In genomic region chr10:69572159-69573055, GRCh38 we compare ENCODE assay signal across 2 cellular contexts.
TF ChIP-seq lines count a peak whose summit lies in the region.

No MANE protein-coding gene starts in this region.

TF ChIP-seq in A549, 52 proteins besides CTCF, POLR2A, EP300 and RAD21:
- TF ChIP-seq USF2 (IDR thresholded peaks at IDR 0.05): no peak
- TF ChIP-seq CBX8 (IDR thresholded peaks at IDR 0.05): no peak
- no peak for TF ChIP-seq TFCP2L1 (CRISPR knock-in tag; IDR thresholded peaks at IDR 0.05)
- TF ChIP-seq POLR2AphosphoS2 (conservative IDR thresholded peaks at IDR 0.05; ENCODE audit: low read length): no peak
- no peak for TF ChIP-seq NR3C1 (IDR thresholded peaks at IDR 0.05)
- TF ChIP-seq KDM1A (IDR thresholded peaks at IDR 0.05; ENCODE audit: low read depth): no peak
- no peak for TF ChIP-seq EHF (CRISPR knock-in tag; IDR thresholded peaks at IDR 0.05)
- TF ChIP-seq ELK1 (IDR thresholded peaks at IDR 0.05; ENCODE audit: low read depth, low read length): no peak
- TF ChIP-seq HOXB5 (CRISPR knock-in tag; IDR thresholded peaks at IDR 0.05): no peak
- TF ChIP-seq HMGXB4 (CRISPR knock-in tag; IDR thresholded peaks at IDR 0.05; ENCODE audit: borderline replicate concordance): no peak
- TF ChIP-seq FOXS1 (CRISPR knock-in tag; IDR thresholded peaks at IDR 0.05): no peak
- TF ChIP-seq REST (IDR thresholded peaks at IDR 0.05): no peak
- no peak for TF ChIP-seq FOSB (CRISPR knock-in tag; IDR thresholded peaks at IDR 0.05)
- TF ChIP-seq CBX2 (IDR thresholded peaks at IDR 0.05; ENCODE audit: borderline replicate concordance, low read depth): no peak
- no peak for TF ChIP-seq MAZ (IDR thresholded peaks at IDR 0.05; ENCODE audit: borderline replicate concordance, low read depth, low read length)
- TF ChIP-seq ZSCAN20 (CRISPR knock-in tag; IDR thresholded peaks at IDR 0.05): no peak

TF ChIP-seq in GM12878, 131 proteins besides CTCF, POLR2A, EP300 and RAD21:
- TF ChIP-seq MXI1 (IDR thresholded peaks at IDR 0.05; ENCODE audit: low read depth, low read length) (no peak), ZNF24 (IDR thresholded peaks at IDR 0.05) (no peak), STAT1 (conservative IDR thresholded peaks at IDR 0.05) (no peak), NRF1 (conservative IDR thresholded peaks at IDR 0.05; ENCODE audit: low read depth, low read length) (no peak), ZZZ3 (IDR thresholded peaks at IDR 0.05; ENCODE audit: control insufficient read depth, insufficient read length, low read depth) (no peak), BACH1 (IDR thresholded peaks at IDR 0.05; ENCODE audit: borderline replicate concordance) (no peak), FOXM1 (IDR thresholded peaks at IDR 0.05; ENCODE audit: low read depth, low read length) (no peak), CEBPZ (IDR thresholded peaks at IDR 0.05; ENCODE audit: low read depth, low read length) (no peak), STAT3 (IDR thresholded peaks at IDR 0.05; ENCODE audit: low read depth, low read length) (no peak), EGR1 (IDR thresholded peaks at IDR 0.05; ENCODE audit: borderline replicate concordance in 1 of 2, low read depth in 2 of 2, low read length in 2 of 2) (no peak), IKZF2 (IDR thresholded peaks at IDR 0.05) (no peak), ZSCAN29 (IDR thresholded peaks at IDR 0.05) (no peak), POLR2AphosphoS2 (IDR thresholded peaks at IDR 0.05; ENCODE audit: low read depth, low read length) (no peak), BCL11A (IDR thresholded peaks at IDR 0.05; ENCODE audit: low read depth, low read length) (no peak), HDGF (IDR thresholded peaks at IDR 0.05) (no peak), CBX3 (IDR thresholded peaks at IDR 0.05; ENCODE audit: borderline replicate concordance, low read depth) (no peak), TARDBP (IDR thresholded peaks at IDR 0.05; ENCODE audit: borderline replicate concordance) (no peak), ASH2L (IDR thresholded peaks at IDR 0.05; ENCODE audit: borderline replicate concordance, low read depth) (no peak), MTA2 (IDR thresholded peaks at IDR 0.05; ENCODE audit: low read depth) (no peak), GATAD2B (conservative IDR thresholded peaks at IDR 0.05; ENCODE audit: low read depth) (no peak)
